ENCODE assay signal across 1 cellular context in the genomic region with DNA sequence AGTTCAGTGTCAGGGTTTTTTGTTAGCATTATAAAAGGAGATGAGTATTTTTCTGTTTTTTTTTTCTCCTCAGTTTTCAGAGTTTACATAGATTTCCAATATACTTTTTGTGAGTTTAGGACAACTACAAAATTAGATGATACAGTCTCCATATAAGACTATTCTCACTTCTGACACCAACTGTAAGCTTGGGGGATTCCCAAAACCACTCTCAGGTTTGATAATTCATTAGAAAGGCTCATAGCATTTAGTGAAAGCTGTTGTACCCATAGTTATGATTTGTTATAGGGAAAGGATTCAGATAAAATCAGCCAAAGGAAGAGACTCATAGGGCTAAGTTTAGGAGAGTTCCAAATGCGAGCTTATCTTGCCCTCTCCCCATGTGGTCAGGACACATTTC.
TF ChIP-seq lines count a peak whose summit lies in the region.

No MANE protein-coding gene starts in this region.

TF ChIP-seq in GM23338, 12 proteins besides CTCF, POLR2A, EP300 and RAD21 (continued from another document):
- TF ChIP-seq, protein P1, sequence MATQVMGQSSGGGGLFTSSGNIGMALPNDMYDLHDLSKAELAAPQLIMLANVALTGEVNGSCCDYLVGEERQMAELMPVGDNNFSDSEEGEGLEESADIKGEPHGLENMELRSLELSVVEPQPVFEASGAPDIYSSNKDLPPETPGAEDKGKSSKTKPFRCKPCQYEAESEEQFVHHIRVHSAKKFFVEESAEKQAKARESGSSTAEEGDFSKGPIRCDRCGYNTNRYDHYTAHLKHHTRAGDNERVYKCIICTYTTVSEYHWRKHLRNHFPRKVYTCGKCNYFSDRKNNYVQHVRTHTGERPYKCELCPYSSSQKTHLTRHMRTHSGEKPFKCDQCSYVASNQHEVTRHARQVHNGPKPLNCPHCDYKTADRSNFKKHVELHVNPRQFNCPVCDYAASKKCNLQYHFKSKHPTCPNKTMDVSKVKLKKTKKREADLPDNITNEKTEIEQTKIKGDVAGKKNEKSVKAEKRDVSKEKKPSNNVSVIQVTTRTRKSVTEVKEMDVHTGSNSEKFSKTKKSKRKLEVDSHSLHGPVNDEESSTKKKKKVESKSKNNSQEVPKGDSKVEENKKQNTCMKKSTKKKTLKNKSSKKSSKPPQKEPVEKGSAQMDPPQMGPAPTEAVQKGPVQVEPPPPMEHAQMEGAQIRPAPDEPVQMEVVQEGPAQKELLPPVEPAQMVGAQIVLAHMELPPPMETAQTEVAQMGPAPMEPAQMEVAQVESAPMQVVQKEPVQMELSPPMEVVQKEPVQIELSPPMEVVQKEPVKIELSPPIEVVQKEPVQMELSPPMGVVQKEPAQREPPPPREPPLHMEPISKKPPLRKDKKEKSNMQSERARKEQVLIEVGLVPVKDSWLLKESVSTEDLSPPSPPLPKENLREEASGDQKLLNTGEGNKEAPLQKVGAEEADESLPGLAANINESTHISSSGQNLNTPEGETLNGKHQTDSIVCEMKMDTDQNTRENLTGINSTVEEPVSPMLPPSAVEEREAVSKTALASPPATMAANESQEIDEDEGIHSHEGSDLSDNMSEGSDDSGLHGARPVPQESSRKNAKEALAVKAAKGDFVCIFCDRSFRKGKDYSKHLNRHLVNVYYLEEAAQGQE (IDR thresholded peaks at IDR 0.05; ENCODE audit: unreplicated experiment) = no peak
- TF ChIP-seq POLR2AphosphoS5 (IDR thresholded peaks at IDR 0.05; ENCODE audit: low read depth) (no peak), JUNB (IDR thresholded peaks at IDR 0.05; ENCODE audit: unreplicated experiment) (no peak), ZNF114 (CRISPR knock-in tag; IDR thresholded peaks at IDR 0.05) (no peak), ZNF331 (CRISPR knock-in tag; IDR thresholded peaks at IDR 0.05; ENCODE audit: low read depth) (no peak), NANOG (IDR thresholded peaks at IDR 0.05; ENCODE audit: borderline replicate concordance) (no peak), CREB1 (CRISPR knock-in tag; IDR thresholded peaks at IDR 0.05; ENCODE audit: low read depth) (no peak)
- TF ChIP-seq, protein P2, sequence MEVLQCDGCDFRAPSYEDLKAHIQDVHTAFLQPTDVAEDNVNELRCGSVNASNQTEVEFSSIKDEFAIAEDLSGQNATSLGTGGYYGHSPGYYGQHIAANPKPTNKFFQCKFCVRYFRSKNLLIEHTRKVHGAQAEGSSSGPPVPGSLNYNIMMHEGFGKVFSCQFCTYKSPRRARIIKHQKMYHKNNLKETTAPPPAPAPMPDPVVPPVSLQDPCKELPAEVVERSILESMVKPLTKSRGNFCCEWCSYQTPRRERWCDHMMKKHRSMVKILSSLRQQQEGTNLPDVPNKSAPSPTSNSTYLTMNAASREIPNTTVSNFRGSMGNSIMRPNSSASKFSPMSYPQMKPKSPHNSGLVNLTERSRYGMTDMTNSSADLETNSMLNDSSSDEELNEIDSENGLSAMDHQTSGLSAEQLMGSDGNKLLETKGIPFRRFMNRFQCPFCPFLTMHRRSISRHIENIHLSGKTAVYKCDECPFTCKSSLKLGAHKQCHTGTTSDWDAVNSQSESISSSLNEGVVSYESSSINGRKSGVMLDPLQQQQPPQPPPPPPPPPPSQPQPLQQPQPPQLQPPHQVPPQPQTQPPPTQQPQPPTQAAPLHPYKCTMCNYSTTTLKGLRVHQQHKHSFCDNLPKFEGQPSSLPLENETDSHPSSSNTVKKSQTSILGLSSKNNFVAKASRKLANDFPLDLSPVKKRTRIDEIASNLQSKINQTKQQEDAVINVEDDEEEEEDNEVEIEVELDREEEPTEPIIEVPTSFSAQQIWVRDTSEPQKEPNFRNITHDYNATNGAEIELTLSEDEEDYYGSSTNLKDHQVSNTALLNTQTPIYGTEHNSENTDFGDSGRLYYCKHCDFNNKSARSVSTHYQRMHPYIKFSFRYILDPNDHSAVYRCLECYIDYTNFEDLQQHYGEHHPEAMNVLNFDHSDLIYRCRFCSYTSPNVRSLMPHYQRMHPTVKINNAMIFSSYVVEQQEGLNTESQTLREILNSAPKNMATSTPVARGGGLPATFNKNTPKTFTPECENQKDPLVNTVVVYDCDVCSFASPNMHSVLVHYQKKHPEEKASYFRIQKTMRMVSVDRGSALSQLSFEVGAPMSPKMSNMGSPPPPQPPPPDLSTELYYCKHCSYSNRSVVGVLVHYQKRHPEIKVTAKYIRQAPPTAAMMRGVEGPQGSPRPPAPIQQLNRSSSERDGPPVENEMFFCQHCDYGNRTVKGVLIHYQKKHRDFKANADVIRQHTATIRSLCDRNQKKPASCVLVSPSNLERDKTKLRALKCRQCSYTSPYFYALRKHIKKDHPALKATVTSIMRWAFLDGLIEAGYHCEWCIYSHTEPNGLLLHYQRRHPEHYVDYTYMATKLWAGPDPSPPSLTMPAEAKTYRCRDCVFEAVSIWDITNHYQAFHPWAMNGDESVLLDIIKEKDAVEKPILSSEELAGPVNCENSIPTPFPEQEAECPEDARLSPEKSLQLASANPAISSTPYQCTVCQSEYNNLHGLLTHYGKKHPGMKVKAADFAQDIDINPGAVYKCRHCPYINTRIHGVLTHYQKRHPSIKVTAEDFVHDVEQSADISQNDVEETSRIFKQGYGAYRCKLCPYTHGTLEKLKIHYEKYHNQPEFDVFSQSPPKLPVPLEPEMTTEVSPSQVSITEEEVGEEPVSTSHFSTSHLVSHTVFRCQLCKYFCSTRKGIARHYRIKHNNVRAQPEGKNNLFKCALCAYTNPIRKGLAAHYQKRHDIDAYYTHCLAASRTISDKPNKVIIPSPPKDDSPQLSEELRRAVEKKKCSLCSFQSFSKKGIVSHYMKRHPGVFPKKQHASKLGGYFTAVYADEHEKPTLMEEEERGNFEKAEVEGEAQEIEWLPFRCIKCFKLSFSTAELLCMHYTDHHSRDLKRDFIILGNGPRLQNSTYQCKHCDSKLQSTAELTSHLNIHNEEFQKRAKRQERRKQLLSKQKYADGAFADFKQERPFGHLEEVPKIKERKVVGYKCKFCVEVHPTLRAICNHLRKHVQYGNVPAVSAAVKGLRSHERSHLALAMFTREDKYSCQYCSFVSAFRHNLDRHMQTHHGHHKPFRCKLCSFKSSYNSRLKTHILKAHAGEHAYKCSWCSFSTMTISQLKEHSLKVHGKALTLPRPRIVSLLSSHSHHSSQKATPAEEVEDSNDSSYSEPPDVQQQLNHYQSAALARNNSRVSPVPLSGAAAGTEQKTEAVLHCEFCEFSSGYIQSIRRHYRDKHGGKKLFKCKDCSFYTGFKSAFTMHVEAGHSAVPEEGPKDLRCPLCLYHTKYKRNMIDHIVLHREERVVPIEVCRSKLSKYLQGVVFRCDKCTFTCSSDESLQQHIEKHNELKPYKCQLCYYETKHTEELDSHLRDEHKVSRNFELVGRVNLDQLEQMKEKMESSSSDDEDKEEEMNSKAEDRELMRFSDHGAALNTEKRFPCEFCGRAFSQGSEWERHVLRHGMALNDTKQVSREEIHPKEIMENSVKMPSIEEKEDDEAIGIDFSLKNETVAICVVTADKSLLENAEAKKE (CRISPR knock-in tag; IDR thresholded peaks at IDR 0.05) = no peak
